In the genomic region with DNA sequence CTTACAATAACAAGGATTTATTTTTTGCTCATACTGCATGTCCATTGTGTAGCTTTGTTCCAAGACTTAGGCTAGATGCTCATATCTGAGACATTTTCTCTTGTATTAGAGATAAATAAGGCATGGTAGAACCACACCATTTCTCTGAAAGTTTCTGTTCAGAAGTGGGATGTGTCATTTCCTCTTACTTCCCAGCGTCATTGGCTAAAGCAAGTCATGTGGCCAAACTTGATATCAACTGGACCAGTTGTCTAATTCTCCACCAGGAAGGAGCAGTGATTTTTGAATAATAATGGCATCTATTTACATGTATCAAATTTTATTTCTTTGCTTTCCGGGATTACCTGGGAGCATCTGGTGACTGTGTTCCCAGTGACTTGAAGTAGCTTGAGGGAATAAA, we compare ENCODE assay signal across 14 cellular contexts.
"Had no signal": no experiment of that assay in that cellular context is flagged by ENCODE, and none has a peak within 500 bp of the region (broad histone marks: within the 10 kb centered on the region; RNA-seq: fewer than 3 reads in every experiment).

No MANE protein-coding gene starts in this region.

- FAIRE-seq: islet of Langerhans had no signal

- H3K27me3 ChIP-seq: body of pancreas, dorsolateral prefrontal cortex, hepatocyte, spleen, upper lobe of right lung had no signal

- H3K36me3 ChIP-seq: spleen, upper lobe of right lung had no signal

- DNase-seq: body of pancreas; caudate nucleus; dorsolateral prefrontal cortex; foreskin fibroblast; left cardiac atrium; mucosa of descending colon; naive B cell; spleen; stimulated activated CD4-positive, alpha-beta T cell treated with anti-CD3 and anti-CD28 coated beads, Interleukin-4, amount 100 ng/mL, for 4 hours; stimulated activated naive B cell treated with anti-CD40 and anti-IgM and Interleukin-4, amounts not matched to agents 10 μg/mL and 1 μg/mL and 100 μg/mL, for 72 hours; T1000; upper lobe of right lung had no signal

- ATAC-seq: body of pancreas; left cardiac atrium; mucosa of descending colon; stimulated activated naive B cell treated with anti-CD40 and anti-IgM and Interleukin-4, amounts not matched to agents 10 μg/mL and 1 μg/mL and 100 μg/mL, for 72 hours; upper lobe of right lung had no signal

- H3K4me3 ChIP-seq: body of pancreas, dorsolateral prefrontal cortex, hepatocyte, mucosa of descending colon, spleen, upper lobe of right lung had no signal
